ENCODE assay signal across 20 cellular contexts in genomic region chr6:137210903-137211302, GRCh38. TPM values are rescaled to one million over a fixed set of nuclear protein-coding genes. Genes with fewer than 3 reads are reported as not detected.
A peak's percentile ranks its signal among the peaks of the same experiment; 100 is the strongest.
DNase-seq lines count a peak whose midpoint lies in the region; ATAC-seq and TF ChIP-seq lines count a peak whose summit lies in the region.
"Had no signal": no experiment of that assay in that cellular context is flagged by ENCODE, and none has a peak within 500 bp of the region (broad histone marks: within the 10 kb centered on the region; RNA-seq: fewer than 3 reads in every experiment).

No MANE protein-coding gene starts in this region.

- peaks cover 18% of the 10 kb centered on the region for H3K4me1 Mint-ChIP-seq in activated CD4-positive, alpha-beta T cell treated with anti-CD3 and anti-CD28 coated beads, Interleukin-2, amount 10 ng/mL, durations not matched to agents 24 days and 14 days
- H3K4me1 Mint-ChIP-seq in effector memory CD8-positive, alpha-beta T cell (ENCODE audit: low read depth in 2 of 2), result peaks cover 59 to 74% of the 10 kb centered on the region in 2 donors

- no peak overlapping the region for H3K4me3 ChIP-seq in left lung
- no peak overlapping the region for H3K4me3 ChIP-seq in tibial artery
- H3K4me3 ChIP-seq in suprapubic skin, result no peak overlapping the region
- H3K4me3 ChIP-seq: vagina had no signal

- H3K36me3 Mint-ChIP-seq in activated CD4-positive, alpha-beta T cell treated with anti-CD3 and anti-CD28 coated beads, Interleukin-2, amount 10 ng/mL, durations not matched to agents 24 days and 14 days (ENCODE audit: low read depth), result peaks cover 65% of the 10 kb centered on the region
- H3K36me3 Mint-ChIP-seq in effector memory CD8-positive, alpha-beta T cell (ENCODE audit: insufficient read depth), result peaks cover 45% of the 10 kb centered on the region

- no peak for ATAC-seq in effector memory CD8-positive, alpha-beta T cell (replicated peaks)
- ATAC-seq in left lung, result peak; percentile 66
- ATAC-seq: activated CD4-positive, alpha-beta T cell treated with anti-CD3 and anti-CD28 coated beads for 36 hours had no signal

- H3K27me3 ChIP-seq in left lung (no peaks in the 10 kb centered on the region), tibial artery (no peaks in the 10 kb centered on the region), suprapubic skin (no peaks in the 10 kb centered on the region)
- H3K27me3 ChIP-seq: vagina had no signal

- TF ChIP-seq POLR2A in suprapubic skin (IDR thresholded peaks at IDR 0.05), result no peak

- H3K9me3 ChIP-seq in left lung (no peaks in the 10 kb centered on the region), tibial artery (no peaks in the 10 kb centered on the region), suprapubic skin (no peaks in the 10 kb centered on the region)
- H3K9me3 ChIP-seq: vagina had no signal

- no peak overlapping the region for H3K27ac Mint-ChIP-seq in activated CD4-positive, alpha-beta T cell treated with anti-CD3 and anti-CD28 coated beads, Interleukin-2, amount 10 ng/mL, durations not matched to agents 24 days and 14 days
- H3K27ac Mint-ChIP-seq in effector memory CD8-positive, alpha-beta T cell, result peak overlapping the region in 1 of 2 donors; percentile 54
- H3K27ac Mint-ChIP-seq: activated CD4-positive, alpha-beta T cell treated with anti-CD3 and anti-CD28 coated beads for 36 hours; activated T-cell treated with anti-CD3 and anti-CD28 coated beads, Interleukin-2, amount 50 U/mL, for 24 hours; T-helper 2 cell treated with Interferon-gamma antibody and Interleukin-4, amounts not matched to agents 5 μg/mL and 100 μg/mL, for 36 hours had no signal

- TF ChIP-seq CTCF in left lung (IDR thresholded peaks at IDR 0.05) (no peak), tibial artery (IDR thresholded peaks at IDR 0.05) (no peak), suprapubic skin (IDR thresholded peaks at IDR 0.05) (no peak)

- H3K4me3 Mint-ChIP-seq in activated CD4-positive, alpha-beta T cell treated with anti-CD3 and anti-CD28 coated beads, Interleukin-2, amount 10 ng/mL, durations not matched to agents 24 days and 14 days, result no peak overlapping the region
- H3K4me3 Mint-ChIP-seq in effector memory CD8-positive, alpha-beta T cell, result peak overlapping the region; percentile 33 to 53
- H3K4me3 Mint-ChIP-seq: activated CD4-positive, alpha-beta T cell treated with anti-CD3 and anti-CD28 coated beads for 36 hours; activated T-cell treated with anti-CD3 and anti-CD28 coated beads, Interleukin-2, amount 50 U/mL, for 24 hours; T-helper 2 cell treated with Interferon-gamma antibody and Interleukin-4, amounts not matched to agents 5 μg/mL and 100 μg/mL, for 36 hours had no signal

- peak overlapping the region; percentile 21 for H3K27ac ChIP-seq in left lung
- H3K27ac ChIP-seq in tibial artery, result peak overlapping the region; percentile 2 to 16
- H3K27ac ChIP-seq in suprapubic skin, result no peak overlapping the region

- peaks cover 34 to 98% of the 10 kb centered on the region in 2 donors for H3K4me1 ChIP-seq in left lung
- H3K4me1 ChIP-seq in tibial artery, result peaks cover 0 to 69% (median 43%) of the 10 kb centered on the region in 4 donors
- H3K4me1 ChIP-seq in suprapubic skin, result peaks cover 65% of the 10 kb centered on the region

- H3K9me3 Mint-ChIP-seq in activated CD4-positive, alpha-beta T cell treated with anti-CD3 and anti-CD28 coated beads, Interleukin-2, amount 10 ng/mL, durations not matched to agents 24 days and 14 days, result peaks cover 15% of the 10 kb centered on the region
- peaks cover 0 to 2% of the 10 kb centered on the region in 2 donors for H3K9me3 Mint-ChIP-seq in effector memory CD8-positive, alpha-beta T cell

- no peak for TF ChIP-seq EP300 in suprapubic skin (IDR thresholded peaks at IDR 0.05)

- no peaks in the 10 kb centered on the region for H3K27me3 Mint-ChIP-seq in activated CD4-positive, alpha-beta T cell treated with anti-CD3 and anti-CD28 coated beads, Interleukin-2, amount 10 ng/mL, durations not matched to agents 24 days and 14 days
- H3K27me3 Mint-ChIP-seq in effector memory CD8-positive, alpha-beta T cell, result no peaks in the 10 kb centered on the region
- H3K27me3 Mint-ChIP-seq: activated CD4-positive, alpha-beta T cell treated with anti-CD3 and anti-CD28 coated beads for 36 hours; activated T-cell treated with anti-CD3 and anti-CD28 coated beads, Interleukin-2, amount 50 U/mL, for 24 hours had no signal

- H3K36me3 ChIP-seq in left lung (peaks cover 3 to 38% of the 10 kb centered on the region in 2 donors), tibial artery (peaks cover 3 to 5% (median 4%) of the 10 kb centered on the region in 3 donors), suprapubic skin (peaks cover 11% of the 10 kb centered on the region)

- intact Hi-C loops in activated CD4-positive, alpha-beta T cell treated with anti-CD3 and anti-CD28 coated beads, Interleukin-2, amount 10 ng/mL, durations not matched to agents 24 days and 14 days (cut with micrococcal nuclease), result loop anchor here (10.0 kb wide), 1 partner anchor 386 kb away; the partner anchor contains the start of gene PEX7
- intact Hi-C loops in left lung (cut with DNase I) (no loop called here), tibial artery (cut with DNase I; ENCODE audit: low total_unique reads) (no loop called here)

- DNase-seq in activated CD4-positive, alpha-beta T cell treated with anti-CD3 and anti-CD28 coated beads, Interleukin-2, amount 10 ng/mL, durations not matched to agents 24 days and 14 days, result peak; percentile 18
- no peak for DNase-seq in activated CD4-positive, alpha-beta T cell treated with anti-CD3 and anti-CD28 coated beads, Interleukin-2, amount 50 U/mL, for 4 hours
- no peak for DNase-seq in effector memory CD8-positive, alpha-beta T cell
- DNase-seq in left lung, result no peak
- no peak for DNase-seq in tibial artery
- DNase-seq in suprapubic skin (ENCODE audit: low spot score in 2 of 2), result no peak
- no peak for DNase-seq in NCI-H1048 (lab: John Stamatoyannopoulos, UW)
- DNase-seq in NCI-H748 (lab: John Stamatoyannopoulos, UW; ENCODE audit: unreplicated experiment), result no peak
- DNase-seq: activated CD4-positive, alpha-beta T cell treated with anti-CD3 and anti-CD28 coated beads for 36 hours; activated T-cell treated with anti-CD3 and anti-CD28 coated beads, Interleukin-2, amount 50 U/mL, for 24 hours; amniotic stem cell; GDM1; MM.1S; NCI-H2107; RPMI8226 had no signal

RNA-seq across cellular contexts. Expression of gene IFNGR1, which starts 8.3 kb away (rescaled TPM):
- 13.9 and 14.4 TPM in 2 replicates for total RNA-seq in activated CD4-positive, alpha-beta T cell treated with anti-CD3 and anti-CD28 coated beads, Interleukin-2, amount 10 ng/mL, durations not matched to agents 24 days and 14 days
- total RNA-seq in left lung (100 to 1,000 TPM; 131 to 171 TPM), suprapubic skin (10 to 100 TPM; 77.8 to 91.5 (median 84.3) TPM)

RNA-seq across cellular contexts. Expression of gene IL22RA2, which starts 37.5 kb away (rescaled TPM):
- not detected in 2 replicates for total RNA-seq in activated CD4-positive, alpha-beta T cell treated with anti-CD3 and anti-CD28 coated beads, Interleukin-2, amount 10 ng/mL, durations not matched to agents 24 days and 14 days
- not detected for total RNA-seq in left lung
- under 1 TPM in 2 of 4 donors, not detected in 2; 0.26 to 0.56 TPM for total RNA-seq in suprapubic skin
- total RNA-seq: A172; activated CD4-positive, alpha-beta T cell treated with anti-CD3 and anti-CD28 coated beads for 36 hours; glomerular endothelial cell; myocyte; vagina had no signal
